ENCODE assay signal across 9 cellular contexts in the genomic region with DNA sequence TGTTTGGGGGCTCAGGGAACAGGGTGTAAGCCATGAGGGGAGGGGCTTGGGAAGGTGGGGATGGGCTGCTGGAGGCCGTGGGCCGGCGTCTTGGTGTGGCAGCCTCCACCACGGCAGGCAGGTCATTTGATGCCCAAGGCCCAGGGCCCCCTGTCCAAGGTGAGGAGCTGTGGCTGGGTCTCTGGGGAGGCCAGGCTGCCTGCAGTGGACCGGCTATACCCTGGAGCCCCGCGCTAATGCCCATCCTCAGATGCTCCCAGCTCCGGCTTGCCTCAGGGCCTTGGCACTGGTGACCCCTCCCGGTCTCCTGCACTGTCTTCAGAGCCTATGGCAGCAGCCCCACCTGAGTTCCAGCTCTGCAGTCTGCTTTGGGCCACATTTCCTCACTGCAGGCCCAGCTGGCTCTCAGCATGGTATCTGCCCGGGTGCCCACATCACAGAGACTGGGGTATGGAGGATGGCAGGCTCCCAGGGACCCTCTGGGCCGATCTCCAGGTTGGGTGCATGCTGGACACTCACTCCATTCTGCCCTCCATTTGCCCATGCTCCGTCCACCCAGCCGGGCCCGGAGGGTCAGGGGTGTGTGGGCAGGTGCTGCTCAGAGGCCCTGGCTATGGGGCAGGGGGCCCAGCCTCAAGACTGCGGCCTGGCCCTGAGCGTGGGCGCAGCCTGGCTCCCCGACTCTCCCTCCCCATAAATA. TPM values are rescaled to one million over a fixed set of nuclear protein-coding genes. Genes with fewer than 3 reads are reported as not detected.
A peak's percentile ranks its signal among the peaks of the same experiment; 100 is the strongest.
DNase-seq lines count a peak whose midpoint lies in the region; ATAC-seq and TF ChIP-seq lines count a peak whose summit lies in the region.
"Not testable (repeated sequence)": the region's sequence is repeated elsewhere in the genome, so short reads cannot be mapped to it uniquely, and the experiment has no call there.
"Had no signal": no experiment of that assay in that cellular context is flagged by ENCODE, and none has a peak within 500 bp of the region (broad histone marks: within the 10 kb centered on the region; RNA-seq: fewer than 3 reads in every experiment).

No MANE protein-coding gene starts in this region.

- WGBS in aorta, 2 donors = 73 to 81% methylated on average over 14 to 16 of the region's 18 CpGs

- not testable (repeated sequence) for H3K27me3 ChIP-seq in RWPE2 (ENCODE audit: insufficient read depth, poor library complexity, severe bottlenecking); aorta (ENCODE audit: control insufficient read depth in 1 of 2, insufficient read depth in 2 of 2, low read length in 1 of 2)

- ATAC-seq in RWPE2 (ENCODE audit: low read depth); Right ventricle myocardium inferior; left lobe of liver; sciatic nerve; aorta (ENCODE audit: low FRiP score): not testable (repeated sequence)

- H3K4me1 ChIP-seq in RWPE2 (ENCODE audit: insufficient read depth, poor library complexity, severe bottlenecking); aorta (ENCODE audit: control insufficient read depth in 1 of 2, insufficient read depth in 2 of 2, low read length in 2 of 2): not testable (repeated sequence)

- not testable (repeated sequence) for H3K4me3 ChIP-seq in RWPE2 (ENCODE audit: severe bottlenecking); aorta (ENCODE audit: low read length in 2 of 2)

- not testable (repeated sequence) for H3K27ac ChIP-seq in RWPE2 (ENCODE audit: poor library complexity, severe bottlenecking); aorta (ENCODE audit: low read depth in 1 of 2, low read length in 2 of 2)

- not testable (repeated sequence) for H3K9me3 ChIP-seq in RWPE2 (ENCODE audit: severe bottlenecking); aorta (ENCODE audit: control insufficient read depth, low read length)

- DNase-seq in RWPE2 (ENCODE audit: low spot score) (peak; percentile 49), Right ventricle myocardium inferior (ENCODE audit: missing footprints) (peak; percentile 11), left lobe of liver (ENCODE audit: low spot score) (peak; percentile 39), mesenteric fat pad (ENCODE audit: low spot score) (peak; percentile 64), sciatic nerve (ENCODE audit: low spot score) (peak; percentile 40), aorta (peak; percentile 37 to 54)
- DNase-seq in activated effector memory CD4-positive, alpha-beta T cell treated with anti-CD3 and anti-CD28 coated beads, Interleukin-2, amount 50 U/mL, for 16 hours = peak; percentile 47

- TF ChIP-seq CTCF in RWPE2 (IDR thresholded peaks at IDR 0.05; ENCODE audit: poor library complexity, severe bottlenecking) = not testable (repeated sequence)

- H3K36me3 ChIP-seq in RWPE2 (ENCODE audit: low read depth); aorta (ENCODE audit: control insufficient read depth in 1 of 2, insufficient read depth in 2 of 2, low read length in 1 of 2): not testable (repeated sequence)

- intact Hi-C loops in Right ventricle myocardium inferior (cut with DNase I); sciatic nerve (cut with DNase I): not testable (repeated sequence)
- intact Hi-C loops in aorta (cut with DNase I) = loop anchor here in 1 of 2 donors (5.0 kb wide), 1 partner anchor 675 kb away; no protein-coding TSS in a partner anchor

RNA-seq across cellular contexts. Expression of a gene that starts 21.7 kb away (rescaled TPM):
- 7.4 TPM for total RNA-seq in Right ventricle myocardium inferior
- total RNA-seq in left lobe of liver = 35.6 TPM
- total RNA-seq in mesenteric fat pad = 2.5 TPM
- total RNA-seq in sciatic nerve = 23.5 TPM
- 1 to 10 TPM; 1.0 to 1.9 TPM for total RNA-seq in aorta
- polyA plus RNA-seq in aorta = 1 to 10 TPM; 1.5 to 2.3 TPM
- total RNA-seq: CD8-positive, alpha-beta T cell had no signal
- polyA plus RNA-seq: AG04450 had no signal

RNA-seq across cellular contexts. Expression of a gene that starts 51.7 kb away (rescaled TPM):
- total RNA-seq in Right ventricle myocardium inferior = 8.0 TPM
- 4.2 TPM for total RNA-seq in left lobe of liver
- total RNA-seq in mesenteric fat pad = 5.3 TPM
- total RNA-seq in sciatic nerve = 2.8 TPM
- total RNA-seq in aorta = 1 to 10 TPM in 1 of 2 donors, under 1 TPM in 1; 0.88 to 1.7 TPM
- polyA plus RNA-seq in aorta = 1 to 10 TPM; 3.3 to 5.8 TPM

Comparison
In these comparisons a context has a peak if more than half of its experiments do, and no peak if none do; other contexts are left out.
1. DNase-seq: peak in every context shown above with its lines; median percentile 64 in mesenteric fat pad; 49 in RWPE2; 47 in activated effector memory CD4-positive, alpha-beta T cell treated with anti-CD3 and anti-CD28 coated beads, Interleukin-2, amount 50 U/mL, for 16 hours; 46 in aorta; 40 in sciatic nerve; 39 in left lobe of liver; 11 in Right ventricle myocardium inferior.